ENCODE assay signal across 26 cellular contexts in genomic region chr7:18724311-18724710, GRCh38.
A peak's percentile ranks its signal among the peaks of the same experiment; 100 is the strongest.
DNase-seq lines count a peak whose midpoint lies in the region; ATAC-seq and TF ChIP-seq lines count a peak whose summit lies in the region.
"Had no signal": no experiment of that assay in that cellular context is flagged by ENCODE, and none has a peak within 500 bp of the region (broad histone marks: within the 10 kb centered on the region; RNA-seq: fewer than 3 reads in every experiment).

No MANE protein-coding gene starts in this region.

- H3K9me3 ChIP-seq in breast epithelium (no peaks in the 10 kb centered on the region), psoas muscle (no peaks in the 10 kb centered on the region)
- H3K9me3 ChIP-seq: Peyer's patch, SJSA1 had no signal

- no peak for TF ChIP-seq POLR2A in breast epithelium (IDR thresholded peaks at IDR 0.05)

- H3K36me3 Mint-ChIP-seq in MCF 10A (ENCODE audit: insufficient read depth, unreplicated experiment) = no peaks in the 10 kb centered on the region
- H3K36me3 Mint-ChIP-seq: CD8-positive, alpha-beta memory T cell had no signal

- H3K27ac ChIP-seq in breast epithelium = no peak overlapping the region
- no peak overlapping the region for H3K27ac ChIP-seq in psoas muscle
- H3K27ac ChIP-seq: C4-2B, Peyer's patch, SJSA1 had no signal

- H3K4me3 ChIP-seq in breast epithelium (no peak overlapping the region), fibroblast of mammary gland (ENCODE audit: control insufficient read depth, low read depth, low read length) (no peak overlapping the region), psoas muscle (no peak overlapping the region)
- H3K4me3 ChIP-seq: Peyer's patch, SJSA1 had no signal

- no peaks in the 10 kb centered on the region for H3K4me1 Mint-ChIP-seq in MCF 10A (ENCODE audit: insufficient read depth, unreplicated experiment)
- H3K4me1 Mint-ChIP-seq: CD8-positive, alpha-beta memory T cell had no signal

- POLR2A ChIA-PET in MCF 10A (lab: Yijun Ruan, JAX) = interaction anchor here (0.6 to 0.7 kb wide), 2 partner anchors 18 to 26 kb away, joined by 3 read pairs; no protein-coding TSS in a partner anchor

- H3K27me3 ChIP-seq in breast epithelium (no peaks in the 10 kb centered on the region), psoas muscle (ENCODE audit: insufficient read depth in 3 of 3, low read length in 2 of 3) (no peaks in the 10 kb centered on the region)
- H3K27me3 ChIP-seq: Peyer's patch, SJSA1 had no signal

- 94 to 98% (median 96%) methylated on average over 2 of the region's 2 CpGs for WGBS in psoas muscle, 3 donors

- no peak overlapping the region for H3K4me3 Mint-ChIP-seq in MCF 10A (ENCODE audit: unreplicated experiment)
- H3K4me3 Mint-ChIP-seq: CD8-positive, alpha-beta memory T cell had no signal

- H3K27me3 Mint-ChIP-seq in MCF 10A (ENCODE audit: insufficient read depth, unreplicated experiment) = no peaks in the 10 kb centered on the region

- H3K36me3 ChIP-seq in breast epithelium (no peaks in the 10 kb centered on the region), psoas muscle (ENCODE audit: insufficient read depth in 1 of 2, low read depth in 1 of 2) (no peaks in the 10 kb centered on the region)
- H3K36me3 ChIP-seq: Peyer's patch, SJSA1 had no signal

- H3K27ac Mint-ChIP-seq in MCF 10A (ENCODE audit: low read depth, unreplicated experiment) = no peak overlapping the region
- H3K27ac Mint-ChIP-seq: CD8-positive, alpha-beta memory T cell had no signal

- CTCF ChIA-PET in MCF 10A (lab: Yijun Ruan, JAX) = interaction anchor here (0.9 kb wide), 1 partner anchor 31 kb away, joined by 3 read pairs; no protein-coding TSS in a partner anchor

- DNase-seq in MCF 10A (ENCODE audit: unreplicated experiment) (peak; percentile 26), breast epithelium (ENCODE audit: low spot score in 2 of 2) (no peak), amniotic epithelial cell (ENCODE audit: low read depth) (peak; percentile 52), fibroblast of mammary gland (ENCODE audit: low read depth) (peak; percentile 27), psoas muscle (no peak), NCI-H524 treated with DMSO at 0.1 percent for 48 hours (lab: John Stamatoyannopoulos, UW) (no peak)
- no peak for DNase-seq in activated T-cell treated with anti-CD3 and anti-CD28 coated beads, Interleukin-2, amount 50 U/mL, for 1 hour
- DNase-seq: Calu3; CD8-positive, alpha-beta memory T cell; DMS153; EL; GOT3; Kasumi-1; MM.1S; NCI-H1105; NCI-H146; NCI-H2029; NCI-H345; NCI-H524; NCI-H82; Peyer's patch had no signal

- H3K4me1 ChIP-seq in breast epithelium = no peaks in the 10 kb centered on the region
- H3K4me1 ChIP-seq in psoas muscle = peaks cover 4% of the 10 kb centered on the region
- H3K4me1 ChIP-seq: Peyer's patch had no signal

- BruUV-seq in MCF 10A (replicated peaks; lab: Mats Ljungman, UMichigan) = no TSS peak

- ATAC-seq in psoas muscle (no peak), HG03457 (IDR thresholded peaks at IDR 0.05; ENCODE audit: unreplicated experiment) (no peak)
- ATAC-seq: HCT116, Right ventricle myocardium inferior had no signal

- no peak for TF ChIP-seq CTCF in MCF 10A (IDR thresholded peaks at IDR 0.05; ENCODE audit: unreplicated experiment)
- TF ChIP-seq CTCF in breast epithelium (IDR thresholded peaks at IDR 0.05) = no peak
- TF ChIP-seq CTCF in fibroblast of mammary gland (conservative IDR thresholded peaks at IDR 0.05; ENCODE audit: control insufficient read depth, insufficient read depth, low read depth, low read length) = no peak
- TF ChIP-seq CTCF in psoas muscle (IDR thresholded peaks at IDR 0.05) = no peak

- intact Hi-C loops in MCF 10A (cut with micrococcal nuclease) (no loop called here), breast epithelium (cut with DNase I; ENCODE audit: low total_unique reads) (no loop called here), psoas muscle (cut with DNase I) (no loop called here)

- no peaks in the 10 kb centered on the region for H3K9me3 Mint-ChIP-seq in MCF 10A (ENCODE audit: unreplicated experiment)

Comparison
In these comparisons a context has a peak if more than half of its experiments do, and no peak if none do; other contexts are left out.
1. DNase-seq: peak in MCF 10A (single experiment), amniotic epithelial cell (single experiment) and fibroblast of mammary gland (single experiment); none in breast epithelium (0 of 2), psoas muscle (0 of 2), activated T-cell treated with anti-CD3 and anti-CD28 coated beads, Interleukin-2, amount 50 U/mL, for 1 hour (single experiment) and NCI-H524 treated with DMSO at 0.1 percent for 48 hours (single experiment).